In genomic region chr12:123671876-123672275, GRCh38 we compare ENCODE assay signal across 8 cellular contexts. TPM values are rescaled to one million over a fixed set of nuclear protein-coding genes. Genes with fewer than 3 reads are reported as not detected.
A peak's percentile ranks its signal among the peaks of the same experiment; 100 is the strongest.
DNase-seq lines count a peak whose midpoint lies in the region; ATAC-seq and TF ChIP-seq lines count a peak whose summit lies in the region.
"Had no signal": no experiment of that assay in that cellular context is flagged by ENCODE, and none has a peak within 500 bp of the region (broad histone marks: within the 10 kb centered on the region; RNA-seq: fewer than 3 reads in every experiment).

No MANE protein-coding gene starts in this region.

- H3K79me1 ChIP-seq in mesendoderm (ENCODE audit: low read length), result no peaks in the 10 kb centered on the region

- peak overlapping the region; percentile 23 for H3K9ac ChIP-seq in mesendoderm (ENCODE audit: low read length)

- no peak for TF ChIP-seq CTCF in CD4-positive, alpha-beta T cell (IDR thresholded peaks at IDR 0.05)
- TF ChIP-seq CTCF in WI38 (IDR thresholded peaks at IDR 0.05; ENCODE audit: low read depth, low read length), result no peak

- no peaks in the 10 kb centered on the region for H3K27me3 ChIP-seq in CD4-positive, alpha-beta T cell (ENCODE audit: control insufficient read depth, insufficient read depth, low read length)
- no peaks in the 10 kb centered on the region for H3K27me3 ChIP-seq in mesendoderm (ENCODE audit: insufficient read depth, low read length, poor library complexity)

- peak overlapping the region; percentile 15 for H3K4me2 ChIP-seq in mesendoderm (ENCODE audit: low read length)

- no peaks in the 10 kb centered on the region for H3K9me3 ChIP-seq in CD4-positive, alpha-beta T cell (ENCODE audit: control insufficient read depth, low read length)

- no peak for ATAC-seq in CD4-positive, alpha-beta T cell (ENCODE audit: poor library complexity)

- no peak overlapping the region for H4K5ac ChIP-seq in mesendoderm (ENCODE audit: low read length)

- H3K9me3 Mint-ChIP-seq in CD4-positive, alpha-beta T cell, result no peaks in the 10 kb centered on the region

- H3K4me3 ChIP-seq in WI38 (ENCODE audit: low read depth, low read length) (peak overlapping the region; percentile 85), mesendoderm (ENCODE audit: low read length) (no peak overlapping the region)

- no peak overlapping the region for H3K27ac Mint-ChIP-seq in CD4-positive, alpha-beta T cell

- no peak overlapping the region for H3K27ac ChIP-seq in CD4-positive, alpha-beta T cell (ENCODE audit: low read depth, low read length)
- H3K27ac ChIP-seq in mesendoderm (ENCODE audit: low read depth, low read length), result no peak overlapping the region

- H2BK15ac ChIP-seq in mesendoderm (replicated peaks; ENCODE audit: low read depth), result no peak overlapping the region

- H3K23ac ChIP-seq in mesendoderm (ENCODE audit: low read length), result no peak overlapping the region

- H3K4me1 Mint-ChIP-seq in CD4-positive, alpha-beta T cell (ENCODE audit: low read depth), result peaks cover 15% of the 10 kb centered on the region

- no peak overlapping the region for H3K4ac ChIP-seq in mesendoderm (ENCODE audit: low read depth, low read length)

- no peak overlapping the region for H4K8ac ChIP-seq in mesendoderm (ENCODE audit: low read depth, low read length)

- intact Hi-C loops in CD4-positive, alpha-beta T cell (cut with DNase I, micrococcal nuclease), result loop anchor here in 1 of 2 experiments (2.0 kb wide), 1 partner anchor 41 kb away; the partner anchor contains the start of gene ATP6V0A2

- no CpG with 5 or more reads among the region's 6 CpGs for WGBS in mesendoderm (ENCODE audit: extremely low coverage, insufficient coverage, low lambda C conversion rate)

- H3K4me3 Mint-ChIP-seq in CD4-positive, alpha-beta T cell, result peak overlapping the region; percentile 89

- no peaks in the 10 kb centered on the region for H3K36me3 ChIP-seq in mesendoderm (ENCODE audit: control insufficient read depth, insufficient read depth, low read length)

- no peak overlapping the region for H3K18ac ChIP-seq in mesendoderm (ENCODE audit: low read length)

- no peak for DNase-seq in CD4-positive, alpha-beta T cell
- DNase-seq in mesendoderm, result no peak
- DNase-seq in activated CD4-positive, CD25-positive, alpha-beta regulatory T cell (lab: John Stamatoyannopoulos, UW), result no peak
- DNase-seq in stimulated activated CD4-positive, alpha-beta T cell treated with anti-CD3 and anti-CD28 coated beads, Interleukin-15, amount 100 ng/mL, for 24 hours, result no peak
- no peak for DNase-seq in HuH-7 (ENCODE audit: low spot score)
- DNase-seq: stimulated activated CD4-positive, alpha-beta T cell treated with anti-CD3 and anti-CD28 coated beads, Interleukin-2, amount 100 ng/mL, for 24 hours; T-helper 9 cell had no signal

- H3K36me3 Mint-ChIP-seq in CD4-positive, alpha-beta T cell (ENCODE audit: low read depth), result peaks cover 20% of the 10 kb centered on the region

- H3K56ac ChIP-seq in mesendoderm (ENCODE audit: low read length), result no peak overlapping the region

- no peak overlapping the region for H2BK120ac ChIP-seq in mesendoderm (ENCODE audit: low read depth, low read length)

- no peaks in the 10 kb centered on the region for H3K4me1 ChIP-seq in mesendoderm (ENCODE audit: control insufficient read depth, low read depth, low read length)

- no peaks in the 10 kb centered on the region for H3K79me2 ChIP-seq in mesendoderm (ENCODE audit: control insufficient read depth, insufficient read depth, low read length)

- H2BK5ac ChIP-seq in mesendoderm (ENCODE audit: low read length), result no peak overlapping the region

- POLR2A ChIA-PET in CD4-positive, alpha-beta T cell (lab: Charles Lee), result no interaction called here

- H2AK5ac ChIP-seq in mesendoderm (ENCODE audit: low read length), result no peak overlapping the region

- no peaks in the 10 kb centered on the region for H3K27me3 Mint-ChIP-seq in CD4-positive, alpha-beta T cell

- CTCF ChIA-PET in CD4-positive, alpha-beta T cell (lab: Charles Lee), result interaction anchor here (0.6 kb wide), 1 partner anchor 40 kb away, joined by 3 read pairs; no protein-coding TSS in a partner anchor

RNA-seq across cellular contexts. Expression of gene TCTN2, which starts 1.0 kb away (rescaled TPM):
- total RNA-seq in CD4-positive, alpha-beta T cell, result 1 to 10 TPM; 3.2 to 3.5 TPM
- 5.3 TPM for polyA plus RNA-seq in mesendoderm (2013, experiment 1 of 2)
- 5.1 TPM for polyA plus RNA-seq in mesendoderm (2013, experiment 2 of 2)

RNA-seq across cellular contexts. Expression of gene GTF2H3, which starts 38.2 kb away (rescaled TPM):
- total RNA-seq in CD4-positive, alpha-beta T cell, result 10 to 100 TPM; 12.3 to 12.9 TPM
- polyA plus RNA-seq in mesendoderm (2013, experiment 1 of 2), result 31.9 TPM
- polyA plus RNA-seq in mesendoderm (2013, experiment 2 of 2), result 31.1 TPM

RNA-seq across cellular contexts. Expression of gene EIF2B1, which starts 38.4 kb away (rescaled TPM):
- 10 to 100 TPM; 36.0 to 37.3 TPM for total RNA-seq in CD4-positive, alpha-beta T cell
- polyA plus RNA-seq in mesendoderm (2013, experiment 1 of 2), result 43.2 TPM
- 41.7 TPM for polyA plus RNA-seq in mesendoderm (2013, experiment 2 of 2)

RNA-seq across cellular contexts. Expression of gene ATP6V0A2, which starts 40.3 kb away (rescaled TPM):
- total RNA-seq in CD4-positive, alpha-beta T cell, result 10 to 100 TPM; 25.3 to 26.6 TPM
- 21.8 TPM for polyA plus RNA-seq in mesendoderm (2013, experiment 1 of 2)
- polyA plus RNA-seq in mesendoderm (2013, experiment 2 of 2), result 24.5 TPM
